7 cellular contexts compared by ENCODE assay signal in genomic region chr11:74311352-74311926, GRCh38. TPM values are rescaled to one million over a fixed set of nuclear protein-coding genes. Genes with fewer than 3 reads are reported as not detected.
A peak's percentile ranks its signal among the peaks of the same experiment; 100 is the strongest.
DNase-seq lines count a peak whose midpoint lies in the region; ATAC-seq and TF ChIP-seq lines count a peak whose summit lies in the region.

Gene P4HA3 (minus strand): TSS chr11:74311640. CDS start chr11:74311611, 29 bp downstream.

- H3K9me3 ChIP-seq in left ventricle myocardium inferior (replicated peaks) = peaks cover 15% of the 10 kb centered on the region

- DNase-seq in H7 (peak; percentile 95), RWPE1 (ENCODE audit: low spot score) (peak; percentile 74), left ventricle myocardium inferior (peak; percentile 69), retinal pigment epithelial cell (ENCODE audit: low read depth) (no peak)
- peak; percentile 59 for DNase-seq in activated naive CD8-positive, alpha-beta T cell treated with anti-CD3 and anti-CD28 coated beads for 36 hours

- POLR2A ChIA-PET in RWPE1 (lab: Yijun Ruan, JAX; ENCODE audit: low non-redundant PET) = no interaction called here

- CTCF ChIA-PET in RWPE1 (lab: Yijun Ruan, JAX) = no interaction called here

- intact Hi-C loops in left ventricle myocardium inferior (cut with micrococcal nuclease) = no loop called here

- peak within 1 kb of the TSS; percentile 60 for H3K4me3 Mint-ChIP-seq in activated naive CD8-positive, alpha-beta T cell treated with anti-CD3 and anti-CD28 coated beads for 36 hours

- H3K27ac ChIP-seq in RWPE1 = peak within 1 kb of the TSS; percentile 19; the same call in 1 of the 2 replicates
- H3K27ac ChIP-seq in left ventricle myocardium inferior (replicated peaks) = no peak within 1 kb of the TSS

- H3K36me3 Mint-ChIP-seq in activated naive CD8-positive, alpha-beta T cell treated with anti-CD3 and anti-CD28 coated beads for 36 hours = no peaks in the 10 kb centered on the region

- H3K4me3 ChIP-seq in H7 (ENCODE audit: insufficient read depth, low read depth, low read length) = peak within 1 kb of the TSS; percentile 43
- H3K4me3 ChIP-seq in left ventricle myocardium inferior = peak within 1 kb of the TSS; percentile 69
- H3K4me3 ChIP-seq in retinal pigment epithelial cell (ENCODE audit: low read length) = peak within 1 kb of the TSS; percentile 41

- H3K27me3 ChIP-seq in H7 (ENCODE audit: control insufficient read depth, insufficient read depth, low read length) (peaks cover 21% of the 10 kb centered on the region), left ventricle myocardium inferior (ENCODE audit: low read depth) (peaks cover 23% of the 10 kb centered on the region)

- no peak within 1 kb of the TSS for H3K27ac Mint-ChIP-seq in activated naive CD8-positive, alpha-beta T cell treated with anti-CD3 and anti-CD28 coated beads for 36 hours

- ATAC-seq in GM18870 (IDR thresholded peaks at IDR 0.05; ENCODE audit: unreplicated experiment) (no peak), GM18868 (IDR thresholded peaks at IDR 0.05; ENCODE audit: unreplicated experiment) (no peak)

- H3K36me3 ChIP-seq in H7 (replicated peaks; ENCODE audit: control insufficient read depth, insufficient read depth, low read length) (no peaks in the 10 kb centered on the region), left ventricle myocardium inferior (no peaks in the 10 kb centered on the region)

- peaks cover 3% of the 10 kb centered on the region for H3K9me3 Mint-ChIP-seq in activated naive CD8-positive, alpha-beta T cell treated with anti-CD3 and anti-CD28 coated beads for 36 hours

- H3K27me3 Mint-ChIP-seq in activated naive CD8-positive, alpha-beta T cell treated with anti-CD3 and anti-CD28 coated beads for 36 hours = peaks cover 50% of the 10 kb centered on the region

- peak; percentile 21; the same call in 1 of the 2 replicates for TF ChIP-seq CTCF in RWPE1 (conservative IDR thresholded peaks at IDR 0.05; ENCODE audit: low read depth)
- no peak for TF ChIP-seq CTCF in left ventricle myocardium inferior (IDR thresholded peaks at IDR 0.05; ENCODE audit: borderline replicate concordance)
- no peak for TF ChIP-seq CTCF in retinal pigment epithelial cell (conservative IDR thresholded peaks at IDR 0.05; ENCODE audit: low read depth, low read length)

- H3K4me1 Mint-ChIP-seq in activated naive CD8-positive, alpha-beta T cell treated with anti-CD3 and anti-CD28 coated beads for 36 hours = peaks cover 1% of the 10 kb centered on the region

- H3K4me1 ChIP-seq in left ventricle myocardium inferior = peaks cover 12% of the 10 kb centered on the region

RNA-seq across cellular contexts. Expression of gene P4HA3, which starts in this region (rescaled TPM):
- 0.14 TPM in 1 of 2 replicates, not detected in the other for total RNA-seq in H7 (2014; rRNA removed; shearing (Covaris generic))
- total RNA-seq in activated naive CD8-positive, alpha-beta T cell treated with anti-CD3 and anti-CD28 coated beads for 36 hours = not detected
- 0.16 TPM for total RNA-seq in left ventricle myocardium inferior

Comparison
In these comparisons a context has a peak if more than half of its experiments do, and no peak if none do; other contexts are left out.
1. Peak in DNase-seq and H3K4me3 ChIP-seq in H7; RNA of the gene not detected or under 1 TPM.
2. Peak in DNase-seq in activated naive CD8-positive, alpha-beta T cell treated with anti-CD3 and anti-CD28 coated beads for 36 hours; RNA of the gene not detected or under 1 TPM.
3. Peak in DNase-seq and H3K4me3 ChIP-seq in left ventricle myocardium inferior; RNA of the gene not detected or under 1 TPM.